ENCODE assay signal across 9 cellular contexts in the genomic region with DNA sequence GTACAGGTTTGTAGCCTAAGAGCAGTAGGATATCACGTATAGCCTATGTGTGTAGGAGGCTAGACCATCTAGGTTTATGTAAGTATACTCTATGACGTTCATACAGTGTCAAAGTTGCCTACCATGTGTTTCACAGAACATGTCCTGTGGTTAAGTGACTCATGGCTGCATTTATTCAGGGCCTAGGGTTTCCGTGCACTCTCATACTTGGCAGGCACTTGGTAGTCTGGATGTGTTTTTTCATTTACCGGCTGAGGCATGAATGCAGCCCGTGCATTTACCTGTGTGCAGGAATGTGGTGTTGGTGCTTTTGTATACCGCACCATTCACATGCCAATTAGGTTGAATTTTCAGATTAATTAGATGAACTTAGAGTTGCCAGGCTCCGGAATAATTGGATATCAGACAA. TPM values are rescaled to one million over a fixed set of nuclear protein-coding genes. Genes with fewer than 3 reads are reported as not detected.
DNase-seq lines count a peak whose midpoint lies in the region; ATAC-seq and TF ChIP-seq lines count a peak whose summit lies in the region.
"Had no signal": no experiment of that assay in that cellular context is flagged by ENCODE, and none has a peak within 500 bp of the region (broad histone marks: within the 10 kb centered on the region; RNA-seq: fewer than 3 reads in every experiment).

No MANE protein-coding gene starts in this region.

- H3K9me2 ChIP-seq in OCI-LY1 (ENCODE audit: low read depth, low read length) = no peaks in the 10 kb centered on the region

- ATAC-seq in GM19463 (IDR thresholded peaks at IDR 0.05; ENCODE audit: unreplicated experiment) = peak; percentile 90
- no peak for ATAC-seq in GM18502 (IDR thresholded peaks at IDR 0.05; ENCODE audit: poor library complexity, unreplicated experiment)
- no peak for ATAC-seq in right lobe of liver
- ATAC-seq in GM21381 (IDR thresholded peaks at IDR 0.05; ENCODE audit: unreplicated experiment) = no peak

- H3K4me3 ChIP-seq in OCI-LY1 (ENCODE audit: low read depth, low read length, poor library complexity, severe bottlenecking) (no peak overlapping the region), WERI-Rb-1 (ENCODE audit: low read depth, low read length) (no peak overlapping the region), right lobe of liver (no peak overlapping the region)
- H3K4me3 ChIP-seq: lung had no signal

- H3K27ac ChIP-seq in OCI-LY1 (ENCODE audit: low read depth, low read length, poor library complexity, severe bottlenecking) = peak overlapping the region; percentile 27
- H3K27ac ChIP-seq in WERI-Rb-1 = no peak overlapping the region
- H3K27ac ChIP-seq in right lobe of liver = no peak overlapping the region

- no peak overlapping the region for H2AFZ ChIP-seq in OCI-LY1 (ENCODE audit: low read length)

- H3K36me3 ChIP-seq in OCI-LY1 (ENCODE audit: insufficient read depth, low read length) (no peaks in the 10 kb centered on the region), WERI-Rb-1 (no peaks in the 10 kb centered on the region), right lobe of liver (no peaks in the 10 kb centered on the region)

- peaks cover 15% of the 10 kb centered on the region for H3K4me1 ChIP-seq in OCI-LY1 (ENCODE audit: insufficient read depth, low read length, severe bottlenecking)
- H3K4me1 ChIP-seq in right lobe of liver = no peaks in the 10 kb centered on the region

- H4K20me1 ChIP-seq in OCI-LY1 (ENCODE audit: insufficient read depth, low read length) = no peaks in the 10 kb centered on the region

- H3K27me3 ChIP-seq in OCI-LY1 (ENCODE audit: insufficient read depth, low read length) (no peaks in the 10 kb centered on the region), WERI-Rb-1 (ENCODE audit: insufficient read depth, low read depth, severe bottlenecking) (no peaks in the 10 kb centered on the region), right lobe of liver (no peaks in the 10 kb centered on the region)

- TF ChIP-seq CTCF in OCI-LY1 (IDR thresholded peaks at IDR 0.05; ENCODE audit: low read length) (no peak), WERI-Rb-1 (IDR thresholded peaks at IDR 0.05; ENCODE audit: low read depth, low read length) (no peak), right lobe of liver (IDR thresholded peaks at IDR 0.05) (no peak)

- H3K9me3 ChIP-seq in OCI-LY1 (ENCODE audit: low read length) (no peaks in the 10 kb centered on the region), WERI-Rb-1 (ENCODE audit: severe bottlenecking) (no peaks in the 10 kb centered on the region), right lobe of liver (no peaks in the 10 kb centered on the region)

- no peaks in the 10 kb centered on the region for H3F3A ChIP-seq in OCI-LY1 (ENCODE audit: insufficient read depth, low read length)

- H3K79me2 ChIP-seq in OCI-LY1 (ENCODE audit: insufficient read depth, low read length) = no peaks in the 10 kb centered on the region

- no peak overlapping the region for H3K9ac ChIP-seq in OCI-LY1 (ENCODE audit: low read length)

- H3K4me2 ChIP-seq in OCI-LY1 (ENCODE audit: low read length) = peak overlapping the region; percentile 36; the same call in 1 of the 2 replicates

- intact Hi-C loops in right lobe of liver (cut with DNase I) = no loop called here

- DNase-seq in amniotic epithelial cell (ENCODE audit: low read depth) = peak; percentile 98
- peak; percentile 95 for DNase-seq in renal cortical epithelial cell (ENCODE audit: low read depth)
- DNase-seq in WERI-Rb-1 = no peak
- DNase-seq in right lobe of liver = no peak

- TF ChIP-seq POLR2A in right lobe of liver (IDR thresholded peaks at IDR 0.05) = no peak

- 61% methylated on average over 6 of the region's 7 CpGs for WGBS in right lobe of liver (ENCODE audit: insufficient coverage, low coverage, low lambda C conversion rate, missing lambda C conversion rate)

RNA-seq across cellular contexts. Expression of gene MYL12B, which starts 43.4 kb away (rescaled TPM):
- total RNA-seq in renal cortical epithelial cell (689 and 1,114 TPM in 2 replicates), right lobe of liver (100 to 1,000 TPM; 113 to 281 (median 185) TPM)

RNA-seq across cellular contexts. Expression of gene MYL12A, which starts 57.8 kb away (rescaled TPM):
- total RNA-seq in renal cortical epithelial cell = 907 and 2,004 TPM in 2 replicates
- 100 to 1,000 TPM in 5 of 6 experiments, 10 to 100 TPM in 1; 82.1 to 309 (median 225) TPM for total RNA-seq in right lobe of liver

Comparison
In these comparisons a context has a peak if more than half of its experiments do, and no peak if none do; other contexts are left out.
1. DNase-seq: peak in amniotic epithelial cell (single experiment) and renal cortical epithelial cell (single experiment); none in WERI-Rb-1 (single experiment) and right lobe of liver (0 of 3).